In genomic region chr5:68216737-68217231, GRCh38 we compare ENCODE assay signal across 8 cellular contexts. TPM values are rescaled to one million over a fixed set of nuclear protein-coding genes. Genes with fewer than 3 reads are reported as not detected.
A peak's percentile ranks its signal among the peaks of the same experiment; 100 is the strongest.
DNase-seq lines count a peak whose midpoint lies in the region; ATAC-seq, FAIRE-seq and TF ChIP-seq lines count a peak whose summit lies in the region.

No MANE protein-coding gene starts in this region.

- H3K4me3 ChIP-seq in Jurkat, Clone E6-1 (ENCODE audit: low read length): peak overlapping the region; percentile 69
- peak overlapping the region; percentile 92 for H3K4me3 ChIP-seq in GM12878
- peak overlapping the region; percentile 99 for H3K4me3 ChIP-seq in lower leg skin (ENCODE audit: low read depth, poor library complexity, severe bottlenecking)
- H3K4me3 ChIP-seq in transverse colon: peak overlapping the region; percentile 72 to 89 (median 84)

- H3K9me3 ChIP-seq in CD4-positive, alpha-beta T cell (ENCODE audit: control insufficient read depth, low read length): peaks cover 9% of the 10 kb centered on the region
- H3K9me3 ChIP-seq in GM12878 (replicated peaks; ENCODE audit: control insufficient read depth, insufficient read depth, low read length) (peaks cover 2% of the 10 kb centered on the region; the same call in 2 of the 3 replicates), transverse colon (no peaks in the 10 kb centered on the region)

- SMC1A ChIA-PET in GM12878 (lab: Charles Lee; ENCODE audit: uncharacterized antibody, unreplicated experiment): interaction anchor here (0.6 to 5.1 kb wide), 14 partner anchors 8 to 971 kb away, joined by 3 to 39 read pairs (median 8); no protein-coding TSS in a partner anchor

- in situ Hi-C loops in GM12878 (cut with MboI) (no loop called here), transverse colon (cut with MboI; ENCODE audit: low pct_ligation_motif_present in 1 of 4, low pct_unique_long_range_greater_than_20kb in 1 of 4, low sequenced_read_pairs in 3 of 4) (no loop called here)

- peak overlapping the region; percentile 77 for H3K9ac ChIP-seq in GM12878 (ENCODE audit: control insufficient read depth, insufficient read depth, low read length)

- intact Hi-C loops in CD4-positive, alpha-beta T cell (cut with DNase I, micrococcal nuclease): loop anchor here (5.0 to 10.0 kb wide), 3 partner anchors 36 to 66 kb away; no protein-coding TSS in a partner anchor
- intact Hi-C loops in GM12878 (cut with micrococcal nuclease; ENCODE audit: unreplicated experiment): loop anchor here (2.0 kb wide), 3 partner anchors 22 to 176 kb away; no protein-coding TSS in a partner anchor
- intact Hi-C loops in lower leg skin (cut with DNase I; ENCODE audit: low total_unique reads): no loop called here
- intact Hi-C loops in transverse colon (cut with DNase I; ENCODE audit: low total_unique reads): no loop called here

- RAD21 ChIA-PET in GM12878 (lab: Charles Lee; ENCODE audit: unreplicated experiment): interaction anchor here (0.8 to 3.0 kb wide), 18 partner anchors 13 to 1013 kb away, joined by 3 to 18 read pairs (median 4); no protein-coding TSS in a partner anchor

- H3K4me1 ChIP-seq in GM12878 (ENCODE audit: control insufficient read depth, insufficient read depth, low read length) (peaks cover 4% of the 10 kb centered on the region; the same call in 1 of the 2 replicates), transverse colon (peaks cover 8 to 43% (median 28%) of the 10 kb centered on the region in 4 donors)

- no peak for TF ChIP-seq RAD21 in GM12878 (IDR thresholded peaks at IDR 0.05; ENCODE audit: insufficient read depth, low read depth, low read length)

- H3K4me3 Mint-ChIP-seq in CD4-positive, alpha-beta T cell: peak overlapping the region; percentile 89

- no peak for FAIRE-seq in GM12878 (lab: Jason Lieb, UNC)

- peak overlapping the region; percentile 55 for H2AFZ ChIP-seq in GM12878 (ENCODE audit: control insufficient read depth, low read depth, low read length)

- TF ChIP-seq CTCF in CD4-positive, alpha-beta T cell (IDR thresholded peaks at IDR 0.05): no peak
- no peak for TF ChIP-seq CTCF in GM12878 (IDR thresholded peaks at IDR 0.05 in 2 of 3, conservative IDR thresholded peaks at IDR 0.05 in 1 of 3; ENCODE audit: control insufficient read depth in 2 of 3, extremely low read depth in 1 of 3, insufficient read depth in 1 of 3, low read depth in 3 of 3, low read length in 3 of 3)
- TF ChIP-seq CTCF in lower leg skin (IDR thresholded peaks at IDR 0.05): no peak
- no peak for TF ChIP-seq CTCF in transverse colon (IDR thresholded peaks at IDR 0.05)

- TF ChIP-seq POLR2A in GM12878 (IDR thresholded peaks at IDR 0.05; ENCODE audit: low read depth, low read length): no peak
- no peak for TF ChIP-seq POLR2A in lower leg skin (IDR thresholded peaks at IDR 0.05)
- no peak for TF ChIP-seq POLR2A in transverse colon (IDR thresholded peaks at IDR 0.05)

- CTCF ChIA-PET in CD4-positive, alpha-beta T cell (lab: Charles Lee): interaction anchor here (1.2 to 3.2 kb wide), 4 partner anchors 21 to 36 kb away, joined by 3 to 19 read pairs (median 4); no protein-coding TSS in a partner anchor
- CTCF ChIA-PET in GM12878 (lab: Yijun Ruan, JAX): interaction anchor here (0.6 to 2.9 kb wide), 12 partner anchors 8 to 881 kb away, joined by 3 to 21 read pairs (median 5); no protein-coding TSS in a partner anchor

- peaks cover 3% of the 10 kb centered on the region for H4K20me1 ChIP-seq in GM12878 (ENCODE audit: control insufficient read depth, insufficient read depth)

- no peak for ATAC-seq in CD4-positive, alpha-beta T cell (ENCODE audit: poor library complexity)
- ATAC-seq in GM19035 (IDR thresholded peaks at IDR 0.05; ENCODE audit: unreplicated experiment) (peak; percentile 7), GM12878 (peak; percentile 12)

- peak overlapping the region; percentile 64 for H3K4me2 ChIP-seq in GM12878 (ENCODE audit: control insufficient read depth, insufficient read depth)

- POLR2A ChIA-PET in CD4-positive, alpha-beta T cell (lab: Charles Lee): interaction anchor here (1.0 to 4.9 kb wide), 24 partner anchors 8 to 1212 kb away, joined by 3 to 41 read pairs (median 10); no protein-coding TSS in a partner anchor
- POLR2A ChIA-PET in GM12878 (lab: Charles Lee): interaction anchor here (0.6 to 3.2 kb wide), 10 partner anchors 12 to 1001 kb away, joined by 3 to 12 read pairs (median 3); a partner anchor contains a TSS

- H3K27ac Mint-ChIP-seq in CD4-positive, alpha-beta T cell: peak overlapping the region; percentile 73

- H3K27me3 Mint-ChIP-seq in CD4-positive, alpha-beta T cell: no peaks in the 10 kb centered on the region

- DNase-seq in CD4-positive, alpha-beta T cell: no peak
- DNase-seq in Jurkat, Clone E6-1 (ENCODE audit: low read depth, low spot score): no peak
- DNase-seq in GM12878 (ENCODE audit: low read depth, low spot score): no peak
- DNase-seq in lower leg skin (ENCODE audit: low spot score in 2 of 2): no peak
- no peak for DNase-seq in transverse colon
- no peak for DNase-seq in SKM-1 (lab: John Stamatoyannopoulos, UW; ENCODE audit: unreplicated experiment)
- no peak for DNase-seq in activated CD4-positive, CD25-positive, alpha-beta regulatory T cell treated with anti-CD3 and anti-CD28 coated beads, Interleukin-2, amount 50 U/mL, for 72 hours

- peaks cover 58% of the 10 kb centered on the region for H3K4me1 Mint-ChIP-seq in CD4-positive, alpha-beta T cell (ENCODE audit: low read depth)

- H3K27me3 ChIP-seq in CD4-positive, alpha-beta T cell (ENCODE audit: control insufficient read depth, insufficient read depth, low read length): no peaks in the 10 kb centered on the region
- H3K27me3 ChIP-seq in GM12878 (replicated peaks in 1 of 2; ENCODE audit: control insufficient read depth in 2 of 2, insufficient read depth in 2 of 2, low read length in 1 of 2): no peaks in the 10 kb centered on the region
- H3K27me3 ChIP-seq in transverse colon: no peaks in the 10 kb centered on the region

- BruUV-seq in GM12878 (replicated peaks; lab: Mats Ljungman, UMichigan): no TSS peak

- under 1% methylated on average over 10 of the region's 10 CpGs for WGBS in GM12878 (ENCODE audit: insufficient coverage, insufficient replicate concordance, low lambda C conversion rate, missing lambda C conversion rate)
- 0 to 1% methylated on average over 10 of the region's 10 CpGs for WGBS in lower leg skin, 2 donors
- 0 to 1% methylated on average over 4 to 10 of the region's 10 CpGs for WGBS in transverse colon (ENCODE audit: low coverage in 1 of 2), 2 donors

- TF ChIP-seq EP300 in GM12878 (IDR thresholded peaks at IDR 0.05; ENCODE audit: borderline replicate concordance in 1 of 2, control insufficient read depth in 1 of 2, low read depth in 2 of 2, low read length in 2 of 2): no peak
- no peak for TF ChIP-seq EP300 in transverse colon (IDR thresholded peaks at IDR 0.05; ENCODE audit: low read depth)

- peaks cover 59% of the 10 kb centered on the region for H3K79me2 ChIP-seq in GM12878 (ENCODE audit: control insufficient read depth, insufficient read depth, low read length)

- peaks cover 27% of the 10 kb centered on the region for H3K36me3 Mint-ChIP-seq in CD4-positive, alpha-beta T cell (ENCODE audit: low read depth)

- H3K36me3 ChIP-seq in GM12878 (ENCODE audit: control insufficient read depth in 2 of 2, insufficient read depth in 2 of 2, low read length in 1 of 2) (no peaks in the 10 kb centered on the region), transverse colon (no peaks in the 10 kb centered on the region)

- peak overlapping the region; percentile 65 for H3K27ac ChIP-seq in CD4-positive, alpha-beta T cell (ENCODE audit: low read depth, low read length)
- H3K27ac ChIP-seq in GM12878 (ENCODE audit: control insufficient read depth, insufficient read depth): peak overlapping the region; percentile 80
- peak overlapping the region; percentile 96 to 99 (median 99) for H3K27ac ChIP-seq in transverse colon

- H3K9me3 Mint-ChIP-seq in CD4-positive, alpha-beta T cell: no peaks in the 10 kb centered on the region

TF ChIP-seq in GM12878, 131 proteins besides CTCF, POLR2A, EP300 and RAD21 (continues in another document):
- peak; percentile 80 for TF ChIP-seq RUNX3 (IDR thresholded peaks at IDR 0.05; ENCODE audit: low read length)
- TF ChIP-seq IKZF2 (IDR thresholded peaks at IDR 0.05): 0 out of 4 replicates have a peak, but pooled peaks of 1 of the 2 experiments have one; percentile 17
- no peak for TF ChIP-seq TCF3 (IDR thresholded peaks at IDR 0.05; ENCODE audit: borderline replicate concordance, insufficient read depth, low read depth, low read length)
- TF ChIP-seq MTA2 (IDR thresholded peaks at IDR 0.05; ENCODE audit: low read depth): 0 out of 2 replicates have a peak, but pooled peaks have one; percentile 21
- TF ChIP-seq CEBPB (IDR thresholded peaks at IDR 0.05; ENCODE audit: borderline replicate concordance in 1 of 2, low read depth in 2 of 2, low read length in 2 of 2): no peak

RNA-seq across cellular contexts. Expression of gene PIK3R1, which starts 1.2 kb away (rescaled TPM):
- total RNA-seq in CD4-positive, alpha-beta T cell: 100 to 1,000 TPM; 455 to 459 TPM
- 16.1 TPM for polyA plus RNA-seq in Jurkat, Clone E6-1 (2012; ENCODE audit: insufficient read depth, insufficient read length)
- total RNA-seq in GM12878 (2013; cell fraction: nucleolus; rRNA removed): 40.8 and 49.4 TPM in 2 replicates
- total RNA-seq in GM12878 (2014; rRNA removed) (28.0 and 33.3 TPM in 2 replicates), GM12878 (2014; rRNA removed; fragmentation: Illumina TruSeq; extraction: Trizol) (30.1 and 34.9 TPM in 2 replicates), GM12878 (2021) (38.4 and 39.8 TPM in 2 replicates), lower leg skin (100 to 1,000 TPM; 102 to 245 (median 137) TPM), transverse colon (100 to 1,000 TPM in 1 of 4 donors, 10 to 100 TPM in 3; 44.9 to 222 (median 81.6) TPM)
- 11.5 TPM for polyA plus RNA-seq in GM12878 (2011; ENCODE audit: low read depth)
- polyA plus RNA-seq in GM12878 (2011; rRNA removed) (14.6 and 15.9 TPM in 2 replicates), GM12878 (2014; fragmentation: Illumina TruSeq; extraction: Trizol) (34.6 and 38.1 TPM in 2 replicates), GM12878 (2014; fragmentation: Nextera tagmentation; extraction: Ambion mirVana) (1 to 10 TPM; 7.8 to 8.0 TPM), GM12878 (2014; rRNA removed) (15.1 and 15.6 TPM in 2 replicates), GM12878 (2016; fragmentation: Nextera tagmentation; extraction: Ambion mirVana) (10 to 100 TPM; 14.0 to 15.4 TPM)
- 6.9 and 10.1 TPM in 2 replicates for polyA plus RNA-seq in GM12878 (2011; cell fraction: cytosol; rRNA removed)
- 10.3 and 15.8 TPM in 2 replicates for polyA plus RNA-seq in GM12878 (2011; cell fraction: nucleus; rRNA removed)
- polyA plus RNA-seq in GM12878 (2012): 15.8 and 22.1 TPM in 2 replicates
- polyA minus RNA-seq in GM12878 (2011; rRNA and poly(A)+ RNA removed): 30.3 and 32.3 TPM in 2 replicates
- 19.0 and 24.7 TPM in 2 replicates for polyA minus RNA-seq in GM12878 (2011; cell fraction: cytosol; rRNA and poly(A)+ RNA removed)
- 23.9 and 37.7 TPM in 2 replicates for polyA minus RNA-seq in GM12878 (2011; cell fraction: nucleus; rRNA and poly(A)+ RNA removed)

Comparison
In these comparisons a context has a peak if more than half of its experiments do, and no peak if none do; other contexts are left out.
1. intact Hi-C loops: an anchor here in CD4-positive, alpha-beta T cell (5.0 to 10.0 kb wide) and GM12878 (2.0 kb wide); none called in lower leg skin and transverse colon.